Comparison of ENCODE assay signal across 10 cellular contexts in genomic region chr9:125674981-125675973, GRCh38. TPM values are rescaled to one million over a fixed set of nuclear protein-coding genes. Genes with fewer than 3 reads are reported as not detected.
DNase-seq lines count a peak whose midpoint lies in the region; ATAC-seq and TF ChIP-seq lines count a peak whose summit lies in the region.
"Had no signal": no experiment of that assay in that cellular context is flagged by ENCODE, and none has a peak within 500 bp of the region (broad histone marks: within the 10 kb centered on the region; RNA-seq: fewer than 3 reads in every experiment).

No MANE protein-coding gene starts in this region.

- peaks cover 28% of the 10 kb centered on the region for H3K36me3 Mint-ChIP-seq in activated T-cell treated with anti-CD3 and anti-CD28 coated beads, Interleukin-2, amount 50 U/mL, for 4 hours (ENCODE audit: insufficient read depth)

- no peaks in the 10 kb centered on the region for H3K9me2 ChIP-seq in MM.1S (replicated peaks; ENCODE audit: insufficient read depth, low read length)

- peaks cover 11% of the 10 kb centered on the region for H3K4me1 Mint-ChIP-seq in activated T-cell treated with anti-CD3 and anti-CD28 coated beads, Interleukin-2, amount 50 U/mL, for 4 hours (ENCODE audit: low read depth)

- DNase-seq in HFF-Myc (ENCODE audit: extremely low read depth, low read depth) (peak; percentile 56), T1000 (lab: John Stamatoyannopoulos, UW) (peak; percentile 16), heart left ventricle (no peak), stromal cell of bone marrow (ENCODE audit: low read depth) (peak; percentile 31), MM.1S (no peak)
- DNase-seq in activated T-cell treated with anti-CD3 and anti-CD28 coated beads, Interleukin-2, amount 50 U/mL, for 4 hours = no peak
- DNase-seq: activated B cell treated with CpG ODN at 0.5 μM for 24 hours, NCI-H1092 treated with DMSO at 0.1 percent for 48 hours had no signal

- H3K9me3 Mint-ChIP-seq in activated T-cell treated with anti-CD3 and anti-CD28 coated beads, Interleukin-2, amount 50 U/mL, for 4 hours = no peaks in the 10 kb centered on the region
- H3K9me3 Mint-ChIP-seq: activated B cell treated with CpG ODN at 0.5 μM for 24 hours had no signal

- no peak overlapping the region for H2AFZ ChIP-seq in MM.1S (ENCODE audit: low read length)

- intact Hi-C loops in heart left ventricle (cut with DNase I) = no loop called here

- H3K36me3 ChIP-seq in heart left ventricle = peaks cover 0 to 11% (median 0%) of the 10 kb centered on the region in 9 donors
- no peaks in the 10 kb centered on the region for H3K36me3 ChIP-seq in MM.1S (replicated peaks; ENCODE audit: insufficient read depth, low read length)
- H3K36me3 ChIP-seq: cardiac muscle cell had no signal

- no peaks in the 10 kb centered on the region for H3K27me3 Mint-ChIP-seq in activated T-cell treated with anti-CD3 and anti-CD28 coated beads, Interleukin-2, amount 50 U/mL, for 4 hours (ENCODE audit: low read depth)
- H3K27me3 Mint-ChIP-seq: activated B cell treated with CpG ODN at 0.5 μM for 24 hours had no signal

- H3F3A ChIP-seq in MM.1S (ENCODE audit: insufficient read depth, low read length) = no peaks in the 10 kb centered on the region

- 51 to 55% (median 54%) methylated on average over 3 of the region's 3 CpGs for WGBS in heart left ventricle, 4 donors

- TF ChIP-seq CTCF in HFF-Myc (IDR thresholded peaks at IDR 0.05; ENCODE audit: low read depth, low read length, missing control alignments) (no peak), heart left ventricle (IDR thresholded peaks at IDR 0.05) (no peak), MM.1S (IDR thresholded peaks at IDR 0.05; ENCODE audit: low read length) (no peak)

- H3K9ac ChIP-seq in MM.1S (ENCODE audit: low read length) = no peak overlapping the region

- no peak for TF ChIP-seq POLR2A in heart left ventricle (IDR thresholded peaks at IDR 0.05)

- H3K27me3 ChIP-seq in heart left ventricle (no peaks in the 10 kb centered on the region), MM.1S (replicated peaks; ENCODE audit: insufficient read depth, low read length) (no peaks in the 10 kb centered on the region)
- H3K27me3 ChIP-seq: cardiac muscle cell had no signal

- H3K4me3 Mint-ChIP-seq in activated T-cell treated with anti-CD3 and anti-CD28 coated beads, Interleukin-2, amount 50 U/mL, for 4 hours = no peak overlapping the region
- H3K4me3 Mint-ChIP-seq: activated B cell treated with CpG ODN at 0.5 μM for 24 hours had no signal

- ATAC-seq in heart left ventricle (peak; percentile 38 to 93 (median 82)), HG02642 (IDR thresholded peaks at IDR 0.05; ENCODE audit: poor library complexity, unreplicated experiment) (no peak)
- no peak for ATAC-seq in activated T-cell treated with anti-CD3 and anti-CD28 coated beads, Interleukin-2, amount 50 U/mL, for 4 hours

- H3K27ac ChIP-seq in heart left ventricle = peak overlapping the region in 7 of 12 donors; percentile 15 to 70 (median 42)
- H3K27ac ChIP-seq in MM.1S (ENCODE audit: low read length) = no peak overlapping the region
- H3K27ac ChIP-seq: cardiac muscle cell had no signal

- no peaks in the 10 kb centered on the region for H4K20me1 ChIP-seq in MM.1S (ENCODE audit: insufficient read depth, low read length)

- peaks cover 0 to 26% (median 13%) of the 10 kb centered on the region in 12 donors for H3K4me1 ChIP-seq in heart left ventricle
- H3K4me1 ChIP-seq in MM.1S (ENCODE audit: low read length) = no peaks in the 10 kb centered on the region

- no peak overlapping the region for H3K4me3 ChIP-seq in HFF-Myc (replicated peaks; ENCODE audit: low read depth, low read length)
- H3K4me3 ChIP-seq in heart left ventricle = no peak overlapping the region
- H3K4me3 ChIP-seq in MM.1S (ENCODE audit: low read length) = no peak overlapping the region
- H3K4me3 ChIP-seq: cardiac muscle cell had no signal

- no peaks in the 10 kb centered on the region for H3K79me2 ChIP-seq in MM.1S (ENCODE audit: low read length)

- H3K9me3 ChIP-seq in heart left ventricle = no peaks in the 10 kb centered on the region
- H3K9me3 ChIP-seq in MM.1S (replicated peaks; ENCODE audit: insufficient read depth, low read length) = no peaks in the 10 kb centered on the region

- no peak overlapping the region for H3K4me2 ChIP-seq in MM.1S (ENCODE audit: low read depth, low read length)

RNA-seq across cellular contexts. Expression of gene MAPKAP1, which starts 31.7 kb away (rescaled TPM):
- total RNA-seq in heart left ventricle = 100 to 1,000 TPM in 7 of 9 donors, 10 to 100 TPM in 2; 76.2 to 145 (median 113) TPM
- polyA plus RNA-seq in heart left ventricle = 100 to 1,000 TPM; 124 to 141 TPM
- total RNA-seq in activated T-cell treated with anti-CD3 and anti-CD28 coated beads, Interleukin-2, amount 50 U/mL, for 4 hours = 100 to 1,000 TPM in 2 of 3 donors, 10 to 100 TPM in 1; 89.8 to 108 (median 107) TPM

Comparison
In these comparisons a context has a peak if more than half of its experiments do, and no peak if none do; other contexts are left out.
1. DNase-seq: peak in HFF-Myc (single experiment), T1000 (single experiment) and stromal cell of bone marrow (single experiment); none in heart left ventricle (0 of 5), MM.1S (single experiment) and activated T-cell treated with anti-CD3 and anti-CD28 coated beads, Interleukin-2, amount 50 U/mL, for 4 hours (single experiment).
2. ATAC-seq: peak in heart left ventricle (4 of 4); none in HG02642 (single experiment) and activated T-cell treated with anti-CD3 and anti-CD28 coated beads, Interleukin-2, amount 50 U/mL, for 4 hours (0 of 2).